Comparison of ENCODE assay signal across 2 cellular contexts in the genomic region with DNA sequence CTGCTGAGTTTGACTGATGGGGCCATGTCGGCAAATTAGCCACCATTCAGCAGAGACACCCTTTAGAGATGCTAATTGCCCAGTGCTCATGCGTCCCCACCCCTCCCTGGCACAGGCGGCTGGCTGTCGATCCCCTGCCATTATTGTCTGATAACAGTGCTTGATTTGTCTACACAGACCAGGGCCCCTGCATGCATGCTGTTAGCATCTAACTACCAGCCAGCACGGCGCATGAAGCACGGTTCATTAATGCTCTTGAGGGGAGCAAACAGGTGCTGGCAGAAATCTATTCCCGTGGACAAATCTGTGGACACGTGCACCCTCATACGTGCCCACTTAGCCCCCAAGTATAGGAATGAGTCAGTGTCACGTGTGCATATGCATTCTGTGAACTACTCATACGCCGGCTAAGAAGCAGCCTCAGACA.
TF ChIP-seq lines count a peak whose summit lies in the region.

No MANE protein-coding gene starts in this region.

TF ChIP-seq in GM23338, 12 proteins besides CTCF, POLR2A, EP300 and RAD21 (continued from another document):
- TF ChIP-seq, protein P1, sequence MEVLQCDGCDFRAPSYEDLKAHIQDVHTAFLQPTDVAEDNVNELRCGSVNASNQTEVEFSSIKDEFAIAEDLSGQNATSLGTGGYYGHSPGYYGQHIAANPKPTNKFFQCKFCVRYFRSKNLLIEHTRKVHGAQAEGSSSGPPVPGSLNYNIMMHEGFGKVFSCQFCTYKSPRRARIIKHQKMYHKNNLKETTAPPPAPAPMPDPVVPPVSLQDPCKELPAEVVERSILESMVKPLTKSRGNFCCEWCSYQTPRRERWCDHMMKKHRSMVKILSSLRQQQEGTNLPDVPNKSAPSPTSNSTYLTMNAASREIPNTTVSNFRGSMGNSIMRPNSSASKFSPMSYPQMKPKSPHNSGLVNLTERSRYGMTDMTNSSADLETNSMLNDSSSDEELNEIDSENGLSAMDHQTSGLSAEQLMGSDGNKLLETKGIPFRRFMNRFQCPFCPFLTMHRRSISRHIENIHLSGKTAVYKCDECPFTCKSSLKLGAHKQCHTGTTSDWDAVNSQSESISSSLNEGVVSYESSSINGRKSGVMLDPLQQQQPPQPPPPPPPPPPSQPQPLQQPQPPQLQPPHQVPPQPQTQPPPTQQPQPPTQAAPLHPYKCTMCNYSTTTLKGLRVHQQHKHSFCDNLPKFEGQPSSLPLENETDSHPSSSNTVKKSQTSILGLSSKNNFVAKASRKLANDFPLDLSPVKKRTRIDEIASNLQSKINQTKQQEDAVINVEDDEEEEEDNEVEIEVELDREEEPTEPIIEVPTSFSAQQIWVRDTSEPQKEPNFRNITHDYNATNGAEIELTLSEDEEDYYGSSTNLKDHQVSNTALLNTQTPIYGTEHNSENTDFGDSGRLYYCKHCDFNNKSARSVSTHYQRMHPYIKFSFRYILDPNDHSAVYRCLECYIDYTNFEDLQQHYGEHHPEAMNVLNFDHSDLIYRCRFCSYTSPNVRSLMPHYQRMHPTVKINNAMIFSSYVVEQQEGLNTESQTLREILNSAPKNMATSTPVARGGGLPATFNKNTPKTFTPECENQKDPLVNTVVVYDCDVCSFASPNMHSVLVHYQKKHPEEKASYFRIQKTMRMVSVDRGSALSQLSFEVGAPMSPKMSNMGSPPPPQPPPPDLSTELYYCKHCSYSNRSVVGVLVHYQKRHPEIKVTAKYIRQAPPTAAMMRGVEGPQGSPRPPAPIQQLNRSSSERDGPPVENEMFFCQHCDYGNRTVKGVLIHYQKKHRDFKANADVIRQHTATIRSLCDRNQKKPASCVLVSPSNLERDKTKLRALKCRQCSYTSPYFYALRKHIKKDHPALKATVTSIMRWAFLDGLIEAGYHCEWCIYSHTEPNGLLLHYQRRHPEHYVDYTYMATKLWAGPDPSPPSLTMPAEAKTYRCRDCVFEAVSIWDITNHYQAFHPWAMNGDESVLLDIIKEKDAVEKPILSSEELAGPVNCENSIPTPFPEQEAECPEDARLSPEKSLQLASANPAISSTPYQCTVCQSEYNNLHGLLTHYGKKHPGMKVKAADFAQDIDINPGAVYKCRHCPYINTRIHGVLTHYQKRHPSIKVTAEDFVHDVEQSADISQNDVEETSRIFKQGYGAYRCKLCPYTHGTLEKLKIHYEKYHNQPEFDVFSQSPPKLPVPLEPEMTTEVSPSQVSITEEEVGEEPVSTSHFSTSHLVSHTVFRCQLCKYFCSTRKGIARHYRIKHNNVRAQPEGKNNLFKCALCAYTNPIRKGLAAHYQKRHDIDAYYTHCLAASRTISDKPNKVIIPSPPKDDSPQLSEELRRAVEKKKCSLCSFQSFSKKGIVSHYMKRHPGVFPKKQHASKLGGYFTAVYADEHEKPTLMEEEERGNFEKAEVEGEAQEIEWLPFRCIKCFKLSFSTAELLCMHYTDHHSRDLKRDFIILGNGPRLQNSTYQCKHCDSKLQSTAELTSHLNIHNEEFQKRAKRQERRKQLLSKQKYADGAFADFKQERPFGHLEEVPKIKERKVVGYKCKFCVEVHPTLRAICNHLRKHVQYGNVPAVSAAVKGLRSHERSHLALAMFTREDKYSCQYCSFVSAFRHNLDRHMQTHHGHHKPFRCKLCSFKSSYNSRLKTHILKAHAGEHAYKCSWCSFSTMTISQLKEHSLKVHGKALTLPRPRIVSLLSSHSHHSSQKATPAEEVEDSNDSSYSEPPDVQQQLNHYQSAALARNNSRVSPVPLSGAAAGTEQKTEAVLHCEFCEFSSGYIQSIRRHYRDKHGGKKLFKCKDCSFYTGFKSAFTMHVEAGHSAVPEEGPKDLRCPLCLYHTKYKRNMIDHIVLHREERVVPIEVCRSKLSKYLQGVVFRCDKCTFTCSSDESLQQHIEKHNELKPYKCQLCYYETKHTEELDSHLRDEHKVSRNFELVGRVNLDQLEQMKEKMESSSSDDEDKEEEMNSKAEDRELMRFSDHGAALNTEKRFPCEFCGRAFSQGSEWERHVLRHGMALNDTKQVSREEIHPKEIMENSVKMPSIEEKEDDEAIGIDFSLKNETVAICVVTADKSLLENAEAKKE (CRISPR knock-in tag; IDR thresholded peaks at IDR 0.05), result no peak
- TF ChIP-seq CREB1 (CRISPR knock-in tag; IDR thresholded peaks at IDR 0.05; ENCODE audit: low read depth), result no peak
- no peak for TF ChIP-seq ZNF331 (CRISPR knock-in tag; IDR thresholded peaks at IDR 0.05; ENCODE audit: low read depth)
- TF ChIP-seq STAT1 (IDR thresholded peaks at IDR 0.05; ENCODE audit: unreplicated experiment), result no peak
- no peak for TF ChIP-seq REST (IDR thresholded peaks at IDR 0.05; ENCODE audit: unreplicated experiment)
- TF ChIP-seq EZH2phosphoT487 (IDR thresholded peaks at IDR 0.05; ENCODE audit: unreplicated experiment), result no peak
- no peak for TF ChIP-seq ETS1 (IDR thresholded peaks at IDR 0.05)
- no peak for TF ChIP-seq NANOG (IDR thresholded peaks at IDR 0.05; ENCODE audit: borderline replicate concordance)
- no peak for TF ChIP-seq JUNB (IDR thresholded peaks at IDR 0.05; ENCODE audit: unreplicated experiment)

TF ChIP-seq in WTC11, 78 proteins besides CTCF, POLR2A, EP300 and RAD21 (continued from another document):
- no peak for TF ChIP-seq FOXP4 (CRISPR knock-in tag; IDR thresholded peaks at IDR 0.05)
- TF ChIP-seq, protein P2, sequence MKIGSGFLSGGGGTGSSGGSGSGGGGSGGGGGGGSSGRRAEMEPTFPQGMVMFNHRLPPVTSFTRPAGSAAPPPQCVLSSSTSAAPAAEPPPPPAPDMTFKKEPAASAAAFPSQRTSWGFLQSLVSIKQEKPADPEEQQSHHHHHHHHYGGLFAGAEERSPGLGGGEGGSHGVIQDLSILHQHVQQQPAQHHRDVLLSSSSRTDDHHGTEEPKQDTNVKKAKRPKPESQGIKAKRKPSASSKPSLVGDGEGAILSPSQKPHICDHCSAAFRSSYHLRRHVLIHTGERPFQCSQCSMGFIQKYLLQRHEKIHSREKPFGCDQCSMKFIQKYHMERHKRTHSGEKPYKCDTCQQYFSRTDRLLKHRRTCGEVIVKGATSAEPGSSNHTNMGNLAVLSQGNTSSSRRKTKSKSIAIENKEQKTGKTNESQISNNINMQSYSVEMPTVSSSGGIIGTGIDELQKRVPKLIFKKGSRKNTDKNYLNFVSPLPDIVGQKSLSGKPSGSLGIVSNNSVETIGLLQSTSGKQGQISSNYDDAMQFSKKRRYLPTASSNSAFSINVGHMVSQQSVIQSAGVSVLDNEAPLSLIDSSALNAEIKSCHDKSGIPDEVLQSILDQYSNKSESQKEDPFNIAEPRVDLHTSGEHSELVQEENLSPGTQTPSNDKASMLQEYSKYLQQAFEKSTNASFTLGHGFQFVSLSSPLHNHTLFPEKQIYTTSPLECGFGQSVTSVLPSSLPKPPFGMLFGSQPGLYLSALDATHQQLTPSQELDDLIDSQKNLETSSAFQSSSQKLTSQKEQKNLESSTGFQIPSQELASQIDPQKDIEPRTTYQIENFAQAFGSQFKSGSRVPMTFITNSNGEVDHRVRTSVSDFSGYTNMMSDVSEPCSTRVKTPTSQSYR (CRISPR knock-in tag; IDR thresholded peaks at IDR 0.05), result no peak
